8 cellular contexts compared by ENCODE assay signal in the genomic region with DNA sequence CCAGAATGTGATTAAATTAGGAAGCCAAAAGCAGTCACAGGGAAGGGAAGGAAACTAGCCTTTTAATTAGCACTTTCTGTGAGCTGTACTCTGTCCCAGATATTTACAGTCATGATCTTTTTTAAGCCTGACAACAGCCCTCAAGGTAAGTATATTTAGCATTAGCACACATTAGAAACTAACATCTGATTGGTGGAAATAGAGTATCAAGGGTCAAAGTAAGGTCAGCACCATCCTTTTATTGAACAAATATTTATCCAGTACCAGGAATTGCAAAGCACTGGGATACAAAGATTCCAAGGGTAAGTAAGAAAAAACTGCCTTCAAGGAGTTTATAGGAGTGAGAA. TPM values are rescaled to one million over a fixed set of nuclear protein-coding genes. Genes with fewer than 3 reads are reported as not detected.
A peak's percentile ranks its signal among the peaks of the same experiment; 100 is the strongest.
DNase-seq lines count a peak whose midpoint lies in the region; ATAC-seq, FAIRE-seq and TF ChIP-seq lines count a peak whose summit lies in the region.

No MANE protein-coding gene starts in this region.

- TF ChIP-seq RAD21 in A549 (conservative IDR thresholded peaks at IDR 0.05 in 1 of 2, IDR thresholded peaks at IDR 0.05 in 1 of 2), result no peak

- TF ChIP-seq POLR2A in A549 (IDR thresholded peaks at IDR 0.05; ENCODE audit: low read length), result no peak
- TF ChIP-seq POLR2A in prostate gland (IDR thresholded peaks at IDR 0.05), result no peak

- POLR2A ChIA-PET in A549 (lab: Yijun Ruan, JAX), result interaction anchor here (1.3 to 1.4 kb wide), 2 partner anchors 9 to 76 kb away, joined by 5 to 7 read pairs; a partner anchor contains a TSS

- H3K4me3 ChIP-seq in A549 (peak overlapping the region; percentile 35), epithelial cell of proximal tubule (ENCODE audit: low read depth, low read length) (peak overlapping the region; percentile 47), prostate gland (peak overlapping the region; percentile 16 to 34)

- H3K9me3 ChIP-seq in A549 (no peaks in the 10 kb centered on the region), prostate gland (no peaks in the 10 kb centered on the region)

- in situ Hi-C loops in G401 (cut with HindIII; ENCODE audit: low sequenced_read_pairs), result no loop called here

- CTCF ChIA-PET in A549 (lab: Yijun Ruan, JAX), result no interaction called here

- no peak for FAIRE-seq in A549 (lab: Jason Lieb, UNC)

- no peaks in the 10 kb centered on the region for H3K36me3 ChIP-seq in prostate gland

- DNase-seq in A549 (ENCODE audit: low read depth in 1 of 2, low spot score in 1 of 2), result peak in 1 of 2 experiments; percentile 58
- DNase-seq in NCI-H1417 treated with DMSO at 0.1 percent for 48 hours (lab: John Stamatoyannopoulos, UW), result peak; percentile 16
- no peak for DNase-seq in epithelial cell of proximal tubule (ENCODE audit: low read depth)
- DNase-seq in prostate gland (ENCODE audit: low spot score), result no peak
- no peak for DNase-seq in G401 (ENCODE audit: low spot score)
- no peak for DNase-seq in stimulated activated CD4-positive, alpha-beta T cell treated with anti-CD3 and anti-CD28 coated beads, Interleukin-15, amount 100 ng/mL, for 24 hours

- H3K4me1 ChIP-seq in A549 (peaks cover 18% of the 10 kb centered on the region), prostate gland (replicated peaks) (no peaks in the 10 kb centered on the region)

- intact Hi-C loops in prostate gland (cut with DNase I), result no loop called here

- no peak for TF ChIP-seq CTCF in A549 (IDR thresholded peaks at IDR 0.05)
- no peak for TF ChIP-seq CTCF in epithelial cell of proximal tubule (conservative IDR thresholded peaks at IDR 0.05; ENCODE audit: low read depth, low read length)
- TF ChIP-seq CTCF in prostate gland (IDR thresholded peaks at IDR 0.05), result no peak

- no peaks in the 10 kb centered on the region for H3K27me3 ChIP-seq in prostate gland (replicated peaks; ENCODE audit: insufficient read depth)

- peak overlapping the region; percentile 78 for H3K4me2 ChIP-seq in A549

- H3K27ac ChIP-seq in A549, result peak overlapping the region; percentile 77 to 89
- peak overlapping the region; percentile 81 to 82 for H3K27ac ChIP-seq in prostate gland

- TF ChIP-seq EP300 in A549 (IDR thresholded peaks at IDR 0.05), result no peak

- ATAC-seq in A549 (peak; percentile 36 to 49; a peak in 4 of 6 replicates), GM19395 (IDR thresholded peaks at IDR 0.05; ENCODE audit: unreplicated experiment) (peak; percentile 45), GM21737 (IDR thresholded peaks at IDR 0.05; ENCODE audit: unreplicated experiment) (no peak)

TF ChIP-seq in A549, 52 proteins besides CTCF, POLR2A, EP300 and RAD21:
- TF ChIP-seq HOXB13 (CRISPR knock-in tag; IDR thresholded peaks at IDR 0.05; ENCODE audit: low read depth) (no peak), RNF2 (IDR thresholded peaks at IDR 0.05; ENCODE audit: borderline replicate concordance, low read depth) (no peak), KDM5A (IDR thresholded peaks at IDR 0.05) (no peak), CHD2 (IDR thresholded peaks at IDR 0.05; ENCODE audit: low read length, partially characterized antibody) (no peak), GATA3 (IDR thresholded peaks at IDR 0.05; ENCODE audit: borderline replicate concordance) (no peak), ZC3H11A (IDR thresholded peaks at IDR 0.05) (no peak), MAZ (IDR thresholded peaks at IDR 0.05; ENCODE audit: borderline replicate concordance, low read depth, low read length) (no peak), HOXA7 (CRISPR knock-in tag; IDR thresholded peaks at IDR 0.05) (no peak), EHF (CRISPR knock-in tag; IDR thresholded peaks at IDR 0.05) (no peak), BHLHE40 (IDR thresholded peaks at IDR 0.05; ENCODE audit: low read depth, low read length) (no peak), JUN (IDR thresholded peaks at IDR 0.05) (no peak), RCOR1 (IDR thresholded peaks at IDR 0.05; ENCODE audit: low read depth, low read length) (no peak), ZSCAN20 (CRISPR knock-in tag; IDR thresholded peaks at IDR 0.05) (no peak), FOSB (CRISPR knock-in tag; IDR thresholded peaks at IDR 0.05) (no peak), MYC (IDR thresholded peaks at IDR 0.05; ENCODE audit: borderline replicate concordance, low read length) (no peak)
- TF ChIP-seq, protein P1, sequence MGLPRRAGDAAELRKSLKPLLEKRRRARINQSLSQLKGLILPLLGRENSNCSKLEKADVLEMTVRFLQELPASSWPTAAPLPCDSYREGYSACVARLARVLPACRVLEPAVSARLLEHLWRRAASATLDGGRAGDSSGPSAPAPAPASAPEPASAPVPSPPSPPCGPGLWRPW (IDR thresholded peaks at IDR 0.05), result no peak
- TF ChIP-seq, protein P2, sequence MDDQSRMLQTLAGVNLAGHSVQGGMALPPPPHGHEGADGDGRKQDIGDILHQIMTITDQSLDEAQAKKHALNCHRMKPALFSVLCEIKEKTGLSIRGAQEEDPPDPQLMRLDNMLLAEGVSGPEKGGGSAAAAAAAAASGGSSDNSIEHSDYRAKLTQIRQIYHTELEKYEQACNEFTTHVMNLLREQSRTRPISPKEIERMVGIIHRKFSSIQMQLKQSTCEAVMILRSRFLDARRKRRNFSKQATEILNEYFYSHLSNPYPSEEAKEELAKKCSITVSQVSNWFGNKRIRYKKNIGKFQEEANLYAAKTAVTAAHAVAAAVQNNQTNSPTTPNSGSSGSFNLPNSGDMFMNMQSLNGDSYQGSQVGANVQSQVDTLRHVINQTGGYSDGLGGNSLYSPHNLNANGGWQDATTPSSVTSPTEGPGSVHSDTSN (IDR thresholded peaks at IDR 0.05), result no peak

RNA-seq across cellular contexts. Expression of a gene that starts 28.2 kb away (rescaled TPM):
- polyA plus RNA-seq in A549 (2011; rRNA removed) (0.87 and 1.5 TPM in 2 replicates), A549 (2017; fragmentation: RNase III; extraction: RNeasy Plus Mini Kit Qiagen cat#74134 plus additional on column Dnase treatment) (0.26 to 0.37 TPM (median 0.26 TPM) in 3 replicates)
- 0.20 and 0.23 TPM in 2 replicates for polyA plus RNA-seq in A549 (2012; cell fraction: cytosol; rRNA removed)
- 0.22 and 0.30 TPM in 2 replicates for polyA plus RNA-seq in A549 (2012; cell fraction: nucleus; rRNA removed)
- polyA minus RNA-seq in A549 (2011; rRNA and poly(A)+ RNA removed), result 0.29 and 1.4 TPM in 2 replicates
- total RNA-seq in epithelial cell of proximal tubule (0.07 TPM in 1 of 2 replicates, not detected in the other), prostate gland (1 to 10 TPM in 1 of 2 donors, under 1 TPM in 1; 0.09 to 6.8 TPM)
- 0.18 TPM in 1 of 2 replicates, not detected in the other for total RNA-seq in G401 (2014; rRNA removed; shearing (Covaris generic))

RNA-seq across cellular contexts. Expression of a gene that starts 38.9 kb away (rescaled TPM):
- 1,057 and 1,207 TPM in 2 replicates for polyA plus RNA-seq in A549 (2011; rRNA removed)
- polyA plus RNA-seq in A549 (2012; cell fraction: cytosol; rRNA removed), result 399 and 453 TPM in 2 replicates
- 407 and 724 TPM in 2 replicates for polyA plus RNA-seq in A549 (2012; cell fraction: nucleus; rRNA removed)
- polyA plus RNA-seq in A549 (2017; fragmentation: RNase III; extraction: RNeasy Plus Mini Kit Qiagen cat#74134 plus additional on column Dnase treatment), result 1,069 to 1,196 TPM (median 1,087 TPM) in 3 replicates
- polyA minus RNA-seq in A549 (2011; rRNA and poly(A)+ RNA removed), result 580 and 783 TPM in 2 replicates
- total RNA-seq in epithelial cell of proximal tubule, result 755 and 938 TPM in 2 replicates
- total RNA-seq in prostate gland, result 100 to 1,000 TPM; 411 to 423 TPM
- total RNA-seq in G401 (2014; rRNA removed; shearing (Covaris generic)), result 1,370 and 1,766 TPM in 2 replicates
